In the genomic region with DNA sequence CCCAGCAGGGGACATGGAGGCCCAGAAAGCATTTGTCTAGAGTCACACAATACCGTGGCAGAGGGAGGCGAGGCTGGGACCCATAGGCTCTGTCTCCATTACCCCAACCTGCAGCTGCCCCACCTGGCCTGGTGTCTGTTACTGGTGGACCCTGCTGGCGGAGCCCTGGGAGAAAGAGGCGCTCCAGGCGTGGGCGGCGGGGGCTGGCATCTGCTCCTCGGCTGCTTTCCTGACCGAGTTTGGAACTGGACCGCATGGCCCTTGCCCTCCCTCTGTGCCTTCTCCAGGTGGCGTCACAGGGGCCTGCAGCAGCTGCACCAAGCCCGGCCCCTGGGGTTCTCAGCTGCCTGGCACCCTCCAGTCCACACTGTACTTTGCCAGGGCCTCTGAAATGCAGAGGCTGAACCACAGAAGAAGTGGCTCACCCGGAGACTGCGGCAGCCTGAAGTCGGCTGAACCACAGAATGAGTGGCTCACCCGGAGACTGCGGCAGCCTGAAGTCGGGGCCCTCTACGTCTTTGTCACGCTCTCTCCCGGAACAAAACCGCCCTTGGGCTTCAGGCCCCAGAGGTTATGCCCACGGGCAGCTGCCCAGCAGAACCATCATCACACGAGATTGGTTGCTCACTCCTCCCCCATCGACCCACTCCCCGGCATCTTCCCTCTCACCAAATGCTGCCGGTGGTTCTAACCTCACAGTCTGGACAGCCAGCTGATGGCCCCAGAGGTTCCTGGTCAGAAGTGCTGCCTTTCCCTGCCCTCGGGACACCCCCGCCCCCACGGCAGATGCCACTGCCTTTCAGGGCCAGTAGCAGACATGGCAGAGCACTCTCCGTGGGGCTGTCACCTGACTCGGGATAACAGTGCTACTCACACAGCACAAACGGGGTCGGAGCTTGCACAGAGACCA, we compare ENCODE assay signal across 1 cellular context.
TF ChIP-seq lines count a peak whose summit lies in the region.

No MANE protein-coding gene starts in this region.

TF ChIP-seq in H1, 55 proteins besides CTCF, POLR2A, EP300 and RAD21:
- TF ChIP-seq, protein P1, sequence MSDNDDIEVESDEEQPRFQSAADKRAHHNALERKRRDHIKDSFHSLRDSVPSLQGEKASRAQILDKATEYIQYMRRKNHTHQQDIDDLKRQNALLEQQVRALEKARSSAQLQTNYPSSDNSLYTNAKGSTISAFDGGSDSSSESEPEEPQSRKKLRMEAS (IDR thresholded peaks at IDR 0.05) = no peak
- TF ChIP-seq PHF8 (conservative IDR thresholded peaks at IDR 0.05; ENCODE audit: low read depth, low read length) = no peak
